In genomic region chr17:8056232-8056975, GRCh38 we compare ENCODE assay signal across 8 cellular contexts. TPM values are rescaled to one million over a fixed set of nuclear protein-coding genes. Genes with fewer than 3 reads are reported as not detected.
DNase-seq lines count a peak whose midpoint lies in the region; ATAC-seq and TF ChIP-seq lines count a peak whose summit lies in the region.

No MANE protein-coding gene starts in this region.

- ATAC-seq in GM21717 (IDR thresholded peaks at IDR 0.05; ENCODE audit: unreplicated experiment) (no peak), HG02852 (IDR thresholded peaks at IDR 0.05; ENCODE audit: unreplicated experiment) (no peak)

- H2BK120ac ChIP-seq in mesenchymal stem cell (ENCODE audit: low read depth, low read length) = peak overlapping the region; percentile 77

- H3K79me1 ChIP-seq in mesenchymal stem cell (replicated peaks; ENCODE audit: low read length, poor library complexity, severe bottlenecking) = no peaks in the 10 kb centered on the region

- H3K4me3 ChIP-seq in choroid plexus epithelial cell (ENCODE audit: low read depth, low read length) (no peak overlapping the region), mesenchymal stem cell (ENCODE audit: insufficient read depth in 1 of 2, low read depth in 1 of 2, low read length in 2 of 2) (no peak overlapping the region)

- H3K14ac ChIP-seq in mesenchymal stem cell (ENCODE audit: low read length in 2 of 2) = no peak overlapping the region

- H2BK5ac ChIP-seq in mesenchymal stem cell (ENCODE audit: low read depth, low read length, poor library complexity, severe bottlenecking) = no peak overlapping the region

- peak overlapping the region; percentile 74 for H4K8ac ChIP-seq in mesenchymal stem cell (ENCODE audit: low read length)

- H2BK15ac ChIP-seq in mesenchymal stem cell (ENCODE audit: low read depth, poor library complexity, severe bottlenecking) = peak overlapping the region; percentile 46

- peak overlapping the region; percentile 79 to 82 for H3K18ac ChIP-seq in mesenchymal stem cell (ENCODE audit: low read depth in 1 of 2, low read length in 2 of 2)

- H2BK12ac ChIP-seq in mesenchymal stem cell (ENCODE audit: low read length in 2 of 2) = peak overlapping the region; percentile 61 to 93

- no peak overlapping the region for H3K27ac ChIP-seq in mesenchymal stem cell (ENCODE audit: low read length, poor library complexity, severe bottlenecking)

- no peak for TF ChIP-seq CTCF in choroid plexus epithelial cell (conservative IDR thresholded peaks at IDR 0.05; ENCODE audit: low read depth, low read length)

- H3K23ac ChIP-seq in mesenchymal stem cell (ENCODE audit: low read length in 2 of 2) = no peak overlapping the region

- H3K9me3 ChIP-seq in mesenchymal stem cell (ENCODE audit: control insufficient read depth, low read length) = no peaks in the 10 kb centered on the region

- peaks cover 6% of the 10 kb centered on the region for H3K4me1 ChIP-seq in mesenchymal stem cell (ENCODE audit: control insufficient read depth, insufficient read depth, low read depth, low read length)

- H2AFZ ChIP-seq in mesenchymal stem cell (ENCODE audit: low read depth, low read length) = peak overlapping the region; percentile 6

- H4K91ac ChIP-seq in mesenchymal stem cell (ENCODE audit: low read length) = peak overlapping the region; percentile 41

- H3K4me2 ChIP-seq in mesenchymal stem cell (ENCODE audit: low read length, poor library complexity, severe bottlenecking) = no peak overlapping the region

- H3K9ac ChIP-seq in mesenchymal stem cell (ENCODE audit: low read length) = peak overlapping the region; percentile 51

- peak overlapping the region; percentile 68 to 86 for H3K4ac ChIP-seq in mesenchymal stem cell (ENCODE audit: low read depth in 1 of 2, low read length in 2 of 2)

- DNase-seq in stimulated activated CD4-positive, alpha-beta T cell treated with anti-CD3 and anti-CD28 coated beads, Interleukin-15, amount 100 ng/mL, for 24 hours = peak; percentile 42
- no peak for DNase-seq in stimulated activated CD4-positive, alpha-beta T cell treated with anti-CD3 and anti-CD28 coated beads, Interleukin-4, amount 100 ng/mL, for 1 hour
- DNase-seq in NCI-H82 (lab: John Stamatoyannopoulos, UW) (peak; percentile 97), choroid plexus epithelial cell (ENCODE audit: low read depth) (peak; percentile 96), mesenchymal stem cell (peak; percentile 95), OCI-M2 (lab: John Stamatoyannopoulos, UW; ENCODE audit: unreplicated experiment) (no peak)

- no peaks in the 10 kb centered on the region for H3K36me3 ChIP-seq in mesenchymal stem cell (ENCODE audit: control insufficient read depth in 1 of 2, insufficient read depth in 2 of 2, low read depth in 1 of 2, low read length in 2 of 2)

- WGBS in mesenchymal stem cell = 28% methylated on average over 12 of the region's 14 CpGs

- no peak overlapping the region for H2AK5ac ChIP-seq in mesenchymal stem cell (ENCODE audit: low read length, severe bottlenecking)

- H3K27me3 ChIP-seq in mesenchymal stem cell (ENCODE audit: control insufficient read depth in 1 of 2, insufficient read depth in 1 of 2, low read length in 2 of 2) = peaks cover 53 to 57% of the 10 kb centered on the region in 2 experiments

RNA-seq across cellular contexts. Expression of gene ALOX15B, which starts 17.5 kb away (rescaled TPM):
- polyA plus RNA-seq in mesenchymal stem cell (2013, experiment 1 of 2) = 0.11 TPM
- 0.11 TPM for polyA plus RNA-seq in mesenchymal stem cell (2013, experiment 2 of 2)

RNA-seq across cellular contexts. Expression of gene ALOX12B, which starts 31.1 kb away (rescaled TPM):
- not detected for polyA plus RNA-seq in mesenchymal stem cell (2013, experiment 1 of 2)
- not detected for polyA plus RNA-seq in mesenchymal stem cell (2013, experiment 2 of 2)

RNA-seq across cellular contexts. Expression of gene GUCY2D, which starts 54.0 kb away (rescaled TPM):
- not detected for polyA plus RNA-seq in mesenchymal stem cell (2013, experiment 1 of 2)
- polyA plus RNA-seq in mesenchymal stem cell (2013, experiment 2 of 2) = not detected

Comparison
In these comparisons a context has a peak if more than half of its experiments do, and no peak if none do; other contexts are left out.
1. DNase-seq: peak in stimulated activated CD4-positive, alpha-beta T cell treated with anti-CD3 and anti-CD28 coated beads, Interleukin-15, amount 100 ng/mL, for 24 hours (single experiment), NCI-H82 (single experiment), choroid plexus epithelial cell (single experiment) and mesenchymal stem cell (single experiment); none in stimulated activated CD4-positive, alpha-beta T cell treated with anti-CD3 and anti-CD28 coated beads, Interleukin-4, amount 100 ng/mL, for 1 hour (single experiment) and OCI-M2 (single experiment).